In the genomic region with DNA sequence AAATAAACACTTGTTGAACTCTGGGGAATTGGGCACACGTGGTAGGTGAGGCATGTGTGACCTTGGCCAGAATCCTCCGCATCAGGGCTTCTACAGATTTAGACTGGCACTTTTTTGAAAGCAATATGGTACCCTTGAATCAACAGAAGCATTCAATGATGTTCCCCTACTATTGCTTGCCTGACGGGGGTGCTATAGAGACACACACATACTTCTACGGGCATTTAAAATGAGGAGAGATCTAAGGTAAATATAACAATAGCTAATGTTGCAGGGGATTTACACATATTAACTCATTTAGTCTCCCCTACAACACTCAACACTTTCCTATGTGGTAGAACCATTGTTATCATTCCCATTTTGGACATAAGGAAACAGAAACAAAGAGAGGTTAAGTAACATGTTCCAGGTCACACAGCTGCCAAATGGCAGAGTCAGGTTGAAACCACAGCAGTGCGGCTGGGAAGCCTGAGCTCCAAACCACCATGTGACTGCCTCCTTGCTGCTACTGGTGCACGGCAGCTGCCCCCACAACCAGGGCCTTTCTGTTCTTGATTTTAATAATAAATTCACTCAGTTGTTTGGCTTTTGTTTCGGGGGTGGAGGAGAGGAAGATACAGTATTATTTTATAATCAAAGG, we compare ENCODE assay signal across 13 cellular contexts.
A peak's percentile ranks its signal among the peaks of the same experiment; 100 is the strongest.
DNase-seq lines count a peak whose midpoint lies in the region; ATAC-seq and TF ChIP-seq lines count a peak whose summit lies in the region.
"Had no signal": no experiment of that assay in that cellular context is flagged by ENCODE, and none has a peak within 500 bp of the region (broad histone marks: within the 10 kb centered on the region; RNA-seq: fewer than 3 reads in every experiment).

No MANE protein-coding gene starts in this region.

- no peaks in the 10 kb centered on the region for H4K20me1 ChIP-seq in osteoblast (ENCODE audit: insufficient read depth, low read length)

- ATAC-seq in HG02623 (IDR thresholded peaks at IDR 0.05; ENCODE audit: unreplicated experiment) = peak; percentile 90

- H3K4me1 ChIP-seq in tibial nerve = no peaks in the 10 kb centered on the region
- no peaks in the 10 kb centered on the region for H3K4me1 ChIP-seq in osteoblast (ENCODE audit: insufficient read depth, low read length)
- H3K4me1 ChIP-seq: parathyroid adenoma had no signal

- 83 to 88% methylated on average over 7 of the region's 7 CpGs for WGBS in tibial nerve, 2 donors

- H3K79me2 ChIP-seq in osteoblast (ENCODE audit: insufficient read depth, low read length) = no peaks in the 10 kb centered on the region
- H3K79me2 ChIP-seq: parathyroid adenoma had no signal

- TF ChIP-seq CTCF in tibial nerve (IDR thresholded peaks at IDR 0.05) (no peak), osteoblast (IDR thresholded peaks at IDR 0.05; ENCODE audit: extremely low read depth, low read depth, low read length) (no peak)

- no peaks in the 10 kb centered on the region for H3K36me3 ChIP-seq in tibial nerve
- no peaks in the 10 kb centered on the region for H3K36me3 ChIP-seq in osteoblast (ENCODE audit: insufficient read depth, low read length)
- H3K36me3 ChIP-seq: cardiac muscle cell had no signal

- TF ChIP-seq EP300 in tibial nerve (IDR thresholded peaks at IDR 0.05) = no peak

- peak; percentile 10 for DNase-seq in stimulated activated CD4-positive, alpha-beta T cell treated with anti-CD3 and anti-CD28 coated beads, Interleukin-4, amount 100 ng/mL, for 24 hours
- DNase-seq in stimulated activated CD4-positive, alpha-beta T cell treated with anti-CD3 and anti-CD28 coated beads, Interleukin-1b, Interleukin-23, amount 100 ng/mL, for 48 hours = no peak
- peak; percentile 22 for DNase-seq in MV-4-11 (lab: John Stamatoyannopoulos, UW)
- DNase-seq in tibial nerve (ENCODE audit: low spot score in 2 of 2) = no peak
- DNase-seq in HCEC 1CT = no peak
- DNase-seq in NCI-H1092 treated with DMSO at 0.1 percent for 48 hours (lab: John Stamatoyannopoulos, UW) = no peak
- DNase-seq in osteoblast (ENCODE audit: insufficient read length, low spot score, missing footprints) = no peak
- DNase-seq: CD4-positive, alpha-beta T cell; NCI-H2227 treated with DMSO at 0.1 percent for 48 hours had no signal

- H3K9me3 ChIP-seq in tibial nerve (no peaks in the 10 kb centered on the region), osteoblast (ENCODE audit: low read depth, low read length) (no peaks in the 10 kb centered on the region)

- H3K27ac ChIP-seq in tibial nerve (no peak overlapping the region), osteoblast (ENCODE audit: low read depth, low read length) (no peak overlapping the region)
- H3K27ac ChIP-seq: cardiac muscle cell, parathyroid adenoma, VCaP had no signal

- no peak for TF ChIP-seq POLR2A in tibial nerve (IDR thresholded peaks at IDR 0.05)

- H3K27me3 ChIP-seq in tibial nerve (no peaks in the 10 kb centered on the region), osteoblast (ENCODE audit: insufficient read depth, low read length) (no peaks in the 10 kb centered on the region)
- H3K27me3 ChIP-seq: cardiac muscle cell had no signal

- no peak overlapping the region for H2AFZ ChIP-seq in osteoblast (ENCODE audit: low read length)
- H2AFZ ChIP-seq: parathyroid adenoma had no signal

- H3K4me3 ChIP-seq in tibial nerve (no peak overlapping the region), osteoblast (ENCODE audit: insufficient read depth, low read length) (no peak overlapping the region)
- H3K4me3 ChIP-seq: cardiac muscle cell had no signal

- no peak overlapping the region for H3K4me2 ChIP-seq in osteoblast (ENCODE audit: insufficient read depth, low read length)

Comparison
In these comparisons a context has a peak if more than half of its experiments do, and no peak if none do; other contexts are left out.
1. DNase-seq: peak in stimulated activated CD4-positive, alpha-beta T cell treated with anti-CD3 and anti-CD28 coated beads, Interleukin-4, amount 100 ng/mL, for 24 hours (single experiment) and MV-4-11 (single experiment); none in stimulated activated CD4-positive, alpha-beta T cell treated with anti-CD3 and anti-CD28 coated beads, Interleukin-1b, Interleukin-23, amount 100 ng/mL, for 48 hours (single experiment), tibial nerve (0 of 2), HCEC 1CT (single experiment), NCI-H1092 treated with DMSO at 0.1 percent for 48 hours (single experiment) and osteoblast (single experiment).